8 cellular contexts compared by ENCODE assay signal in genomic region chr3:5011555-5012256, GRCh38. TPM values are rescaled to one million over a fixed set of nuclear protein-coding genes. Genes with fewer than 3 reads are reported as not detected.
A peak's percentile ranks its signal among the peaks of the same experiment; 100 is the strongest.
DNase-seq lines count a peak whose midpoint lies in the region; ATAC-seq, FAIRE-seq and TF ChIP-seq lines count a peak whose summit lies in the region.

No MANE protein-coding gene starts in this region.

- no peak overlapping the region for H3K27ac Mint-ChIP-seq in activated T-helper 17 cell treated with anti-CD3 and anti-CD28 coated beads, Interleukin-2, amount 50 U/mL, for 72 hours

- H3K36me3 Mint-ChIP-seq in activated T-helper 17 cell treated with anti-CD3 and anti-CD28 coated beads, Interleukin-2, amount 50 U/mL, for 72 hours (ENCODE audit: low read depth) = peaks cover 2% of the 10 kb centered on the region

- H3K4me3 Mint-ChIP-seq in activated T-helper 17 cell treated with anti-CD3 and anti-CD28 coated beads, Interleukin-2, amount 50 U/mL, for 72 hours = peak overlapping the region; percentile 3

- TF ChIP-seq CTCF in D721Med (IDR thresholded peaks at IDR 0.05; ENCODE audit: insufficient read depth, missing control alignments) = no peak

- FAIRE-seq in D721Med (lab: Jason Lieb, UNC) = no peak

- ATAC-seq in HG03139 (IDR thresholded peaks at IDR 0.05; ENCODE audit: unreplicated experiment) = peak; percentile 53
- ATAC-seq in activated T-helper 17 cell treated with anti-CD3 and anti-CD28 coated beads, Interleukin-2, amount 50 U/mL, for 72 hours (replicated peaks) = no peak

- DNase-seq in CD1c-positive myeloid dendritic cell (ENCODE audit: extremely low spot score) (peak; percentile 93), GM19238 (ENCODE audit: insufficient read length, low spot score) (peak; percentile 61), kidney glomerular epithelial cell (lab: John Stamatoyannopoulos, UW) (no peak), D721Med (ENCODE audit: insufficient read length, low spot score) (no peak), NCI-H2171 treated with DMSO at 0.1 percent for 48 hours (lab: John Stamatoyannopoulos, UW) (no peak), D341Med (ENCODE audit: low spot score) (no peak)

- H3K9me3 Mint-ChIP-seq in activated T-helper 17 cell treated with anti-CD3 and anti-CD28 coated beads, Interleukin-2, amount 50 U/mL, for 72 hours = no peaks in the 10 kb centered on the region

- peaks cover 50% of the 10 kb centered on the region for H3K4me1 Mint-ChIP-seq in activated T-helper 17 cell treated with anti-CD3 and anti-CD28 coated beads, Interleukin-2, amount 50 U/mL, for 72 hours

- H3K27me3 Mint-ChIP-seq in activated T-helper 17 cell treated with anti-CD3 and anti-CD28 coated beads, Interleukin-2, amount 50 U/mL, for 72 hours = no peaks in the 10 kb centered on the region

RNA-seq across cellular contexts. Expression of gene BHLHE40, which starts 32.5 kb away (rescaled TPM):
- total RNA-seq in activated T-helper 17 cell treated with anti-CD3 and anti-CD28 coated beads, Interleukin-2, amount 50 U/mL, for 72 hours = 100 to 1,000 TPM; 217 to 527 TPM

Comparison
In these comparisons a context has a peak if more than half of its experiments do, and no peak if none do; other contexts are left out.
1. DNase-seq: peak in CD1c-positive myeloid dendritic cell (single experiment) and GM19238 (single experiment); none in kidney glomerular epithelial cell (single experiment), D721Med (single experiment), NCI-H2171 treated with DMSO at 0.1 percent for 48 hours (single experiment) and D341Med (single experiment).